In the genomic region with DNA sequence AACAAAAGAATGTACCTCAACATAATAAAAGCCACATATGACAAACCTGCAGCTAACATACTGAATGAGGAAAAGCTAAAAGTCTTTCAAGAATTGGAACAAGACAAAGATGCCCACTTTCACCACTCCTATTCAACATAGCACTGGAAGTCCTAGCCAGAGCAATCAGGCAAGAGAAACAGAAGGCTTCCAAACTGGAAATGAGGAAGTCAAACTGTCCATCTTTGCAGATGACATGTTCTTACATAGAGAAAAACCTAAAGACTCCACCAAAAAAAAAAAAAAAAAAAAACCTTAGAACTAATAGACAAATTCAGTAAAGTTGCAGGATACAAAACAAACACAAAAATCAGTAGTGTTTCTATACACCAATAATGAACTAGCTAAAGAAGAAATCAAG, we compare ENCODE assay signal across 33 cellular contexts.
"Had no signal": no experiment of that assay in that cellular context is flagged by ENCODE, and none has a peak within 500 bp of the region (broad histone marks: within the 10 kb centered on the region; RNA-seq: fewer than 3 reads in every experiment).

No MANE protein-coding gene starts in this region.

- H3K27me3 ChIP-seq: adrenal gland, ascending aorta, breast epithelium, cardiac muscle cell, esophagus squamous epithelium had no signal

- H3K27ac ChIP-seq: adrenal gland, ascending aorta, breast epithelium, cardiac muscle cell, coronary artery, epithelial cell of prostate, esophagus squamous epithelium, VCaP had no signal

- H3K4me3 ChIP-seq: adrenal gland, ascending aorta, breast epithelium, cardiac muscle cell, coronary artery, esophagus squamous epithelium had no signal

- DNase-seq: activated CD4-positive, alpha-beta memory T cell treated with anti-CD3 and anti-CD28 coated beads for 36 hours; activated CD4-positive, alpha-beta T cell treated with anti-CD3 and anti-CD28 coated beads for 1 hour; activated CD4-positive, alpha-beta T cell treated with anti-CD3 and anti-CD28 coated beads for 4 hours; activated CD8-positive, alpha-beta memory T cell treated with anti-CD3 and anti-CD28 coated beads, Interleukin-2, amount 10 ng/mL, durations not matched to agents 7 days and 5 days; activated CD8-positive, alpha-beta memory T cell treated with anti-CD3 and anti-CD28 coated beads, Interleukin-2, amount 50 U/mL, for 4 hours; activated CD8-positive, alpha-beta T cell treated with anti-CD3 and anti-CD28 coated beads, Interleukin-2, amount 10 ng/mL, durations not matched to agents 7 days and 5 days; activated effector memory CD4-positive, alpha-beta T cell treated with anti-CD3 and anti-CD28 coated beads, Interleukin-2, amount 50 U/mL, for 16 hours; activated naive CD4-positive, alpha-beta T cell treated with anti-CD3 and anti-CD28 coated beads for 36 hours; activated naive CD8-positive, alpha-beta T cell treated with anti-CD3 and anti-CD28 coated beads for 36 hours; activated naive CD8-positive, alpha-beta T cell treated with anti-CD3 and anti-CD28 coated beads, Interleukin-2, amount 50 U/mL, for 24 hours; activated T-cell treated with anti-CD3 and anti-CD28 coated beads, Interleukin-2, amount 50 U/mL, for 1 hour; activated T-cell treated with anti-CD3 and anti-CD28 coated beads, Interleukin-2, amount 50 U/mL, for 48 hours; adrenal gland; effector CD8-positive, alpha-beta T cell; esophagus squamous epithelium; foreskin melanocyte; head of caudate nucleus; hippocampal formation; T-helper 2 cell had no signal

- H3K36me3 ChIP-seq: adrenal gland, breast epithelium, cardiac muscle cell had no signal

- H3K4me1 Mint-ChIP-seq: brain, WTC11 had no signal

- H3K27ac Mint-ChIP-seq: activated CD4-positive, alpha-beta memory T cell treated with anti-CD3 and anti-CD28 coated beads for 36 hours; activated CD8-positive, alpha-beta memory T cell treated with anti-CD3 and anti-CD28 coated beads, Interleukin-2, amount 10 ng/mL, durations not matched to agents 7 days and 5 days; activated CD8-positive, alpha-beta T cell treated with anti-CD3 and anti-CD28 coated beads, Interleukin-2, amount 10 ng/mL, durations not matched to agents 7 days and 5 days; activated naive CD4-positive, alpha-beta T cell treated with anti-CD3 and anti-CD28 coated beads for 36 hours; activated naive CD4-positive, alpha-beta T cell treated with anti-CD3 and anti-CD28 coated beads, Interleukin-2, amount 50 U/mL, for 24 hours; activated T-helper 1 cell treated with anti-CD3 and anti-CD28 coated beads, Interleukin-12 subunit alpha, Interleukin-12 subunit beta, Interleukin-2, Interleukin-4 antibody, amounts not matched to agents 30 ng/mL and 10 ng/mL and 1 ng/mL, durations not matched to agents 14 hours and 24 hours and 36 hours; activated T-helper 2 cell treated with anti-CD3 and anti-CD28 coated beads, Interferon-gamma antibody, Interleukin-2, Interleukin-4, amounts not matched to agents 10 μg/mL and 5 μg/mL and 100 μg/mL, durations not matched to agents 14 hours and 24 hours and 36 hours; brain; WTC11 had no signal

- H3K27me3 Mint-ChIP-seq: activated CD4-positive, alpha-beta memory T cell treated with anti-CD3 and anti-CD28 coated beads for 36 hours; activated CD8-positive, alpha-beta memory T cell treated with anti-CD3 and anti-CD28 coated beads, Interleukin-2, amount 10 ng/mL, durations not matched to agents 7 days and 5 days; activated naive CD4-positive, alpha-beta T cell treated with anti-CD3 and anti-CD28 coated beads, Interleukin-2, amount 50 U/mL, for 24 hours; activated naive CD8-positive, alpha-beta T cell treated with anti-CD3 and anti-CD28 coated beads for 36 hours; activated naive CD8-positive, alpha-beta T cell treated with anti-CD3 and anti-CD28 coated beads, Interleukin-2, amount 50 U/mL, for 24 hours; brain; central memory CD8-positive, alpha-beta T cell had no signal

- H3K4me3 Mint-ChIP-seq: activated CD4-positive, alpha-beta memory T cell treated with anti-CD3 and anti-CD28 coated beads for 36 hours; activated CD8-positive, alpha-beta memory T cell treated with anti-CD3 and anti-CD28 coated beads, Interleukin-2, amount 10 ng/mL, durations not matched to agents 7 days and 5 days; activated CD8-positive, alpha-beta T cell treated with anti-CD3 and anti-CD28 coated beads, Interleukin-2, amount 10 ng/mL, durations not matched to agents 7 days and 5 days; activated naive CD4-positive, alpha-beta T cell treated with anti-CD3 and anti-CD28 coated beads for 36 hours; activated naive CD4-positive, alpha-beta T cell treated with anti-CD3 and anti-CD28 coated beads, Interleukin-2, amount 50 U/mL, for 24 hours; activated naive CD8-positive, alpha-beta T cell treated with anti-CD3 and anti-CD28 coated beads for 36 hours; activated naive CD8-positive, alpha-beta T cell treated with anti-CD3 and anti-CD28 coated beads, Interleukin-2, amount 50 U/mL, for 24 hours; activated T-helper 1 cell treated with anti-CD3 and anti-CD28 coated beads, Interleukin-12 subunit alpha, Interleukin-12 subunit beta, Interleukin-2, Interleukin-4 antibody, amounts not matched to agents 30 ng/mL and 10 ng/mL and 1 ng/mL, durations not matched to agents 14 hours and 24 hours and 36 hours; brain; central memory CD8-positive, alpha-beta T cell; WTC11 had no signal

- ATAC-seq: activated CD8-positive, alpha-beta memory T cell treated with anti-CD3 and anti-CD28 coated beads, Interleukin-2, amount 10 ng/mL, durations not matched to agents 7 days and 5 days; activated CD8-positive, alpha-beta T cell treated with anti-CD3 and anti-CD28 coated beads, Interleukin-2, amount 10 ng/mL, durations not matched to agents 7 days and 5 days; activated naive CD8-positive, alpha-beta T cell treated with anti-CD3 and anti-CD28 coated beads, Interleukin-2, amount 50 U/mL, for 24 hours; WTC11 had no signal

- FAIRE-seq: endometrium, endothelial cell of umbilical vein had no signal

- H3K4me1 ChIP-seq: adrenal gland, ascending aorta, breast epithelium, esophagus squamous epithelium had no signal
